Comparison of ENCODE assay signal across 8 cellular contexts in genomic region chr19:11380653-11381534, GRCh38. TPM values are rescaled to one million over a fixed set of nuclear protein-coding genes. Genes with fewer than 3 reads are reported as not detected.
DNase-seq lines count a peak whose midpoint lies in the region; ATAC-seq and TF ChIP-seq lines count a peak whose summit lies in the region.

No MANE protein-coding gene starts in this region.

- POLR2A ChIA-PET in BJ (lab: Charles Lee): no interaction called here
- POLR2A ChIA-PET in activated CD4-positive, alpha-beta memory T cell treated with anti-CD3 and anti-CD28 coated beads, Interleukin-2, amount 10 ng/mL, durations not matched to agents 7 days and 5 days (lab: Charles Lee): interaction anchor here (0.8 to 2.7 kb wide), 21 partner anchors 12 to 513 kb away, joined by 3 to 25 read pairs (median 5); partner anchors contain the start of genes CCDC159, ECSIT, LDLR and ODAD3

- H3K4me3 ChIP-seq in BJ (ENCODE audit: low read depth, low read length) (peak overlapping the region; percentile 75), ectodermal cell (ENCODE audit: insufficient read depth, low read depth, low read length) (peak overlapping the region; percentile 39)

- H3K9me3 ChIP-seq in ectodermal cell (ENCODE audit: control insufficient read depth, low read length): no peaks in the 10 kb centered on the region

- peak overlapping the region; percentile 99 for H3K27ac Mint-ChIP-seq in activated CD4-positive, alpha-beta memory T cell treated with anti-CD3 and anti-CD28 coated beads, Interleukin-2, amount 10 ng/mL, durations not matched to agents 7 days and 5 days

- peak overlapping the region; percentile 62 for H3K27ac ChIP-seq in ectodermal cell (ENCODE audit: insufficient read depth, low read depth, low read length, poor library complexity, severe bottlenecking)

- H3K27me3 Mint-ChIP-seq in activated CD4-positive, alpha-beta memory T cell treated with anti-CD3 and anti-CD28 coated beads, Interleukin-2, amount 10 ng/mL, durations not matched to agents 7 days and 5 days: peaks cover 16% of the 10 kb centered on the region

- peak; percentile 64 for ATAC-seq in HG03439 (IDR thresholded peaks at IDR 0.05; ENCODE audit: unreplicated experiment)

- peak; percentile 83 for TF ChIP-seq CTCF in BJ (IDR thresholded peaks at IDR 0.05; ENCODE audit: insufficient read depth, low read depth, low read length)

- H3K36me3 Mint-ChIP-seq in activated CD4-positive, alpha-beta memory T cell treated with anti-CD3 and anti-CD28 coated beads, Interleukin-2, amount 10 ng/mL, durations not matched to agents 7 days and 5 days (ENCODE audit: low read depth): peaks cover 27% of the 10 kb centered on the region

- no peaks in the 10 kb centered on the region for H3K27me3 ChIP-seq in BJ (ENCODE audit: control insufficient read depth, insufficient read depth, low read length)
- peaks cover 27% of the 10 kb centered on the region for H3K27me3 ChIP-seq in ectodermal cell (ENCODE audit: control insufficient read depth, insufficient read depth, low read length, poor library complexity, severe bottlenecking)

- peaks cover 48% of the 10 kb centered on the region for H3K4me1 Mint-ChIP-seq in activated CD4-positive, alpha-beta memory T cell treated with anti-CD3 and anti-CD28 coated beads, Interleukin-2, amount 10 ng/mL, durations not matched to agents 7 days and 5 days

- H3K36me3 ChIP-seq in BJ (ENCODE audit: control insufficient read depth, insufficient read depth, low read length): no peaks in the 10 kb centered on the region
- no peaks in the 10 kb centered on the region for H3K36me3 ChIP-seq in ectodermal cell (ENCODE audit: control insufficient read depth, insufficient read depth, low read length)

- H3K4me3 Mint-ChIP-seq in activated CD4-positive, alpha-beta memory T cell treated with anti-CD3 and anti-CD28 coated beads, Interleukin-2, amount 10 ng/mL, durations not matched to agents 7 days and 5 days: peak overlapping the region; percentile 84

- 3% methylated on average over 54 of the region's 54 CpGs for WGBS in ectodermal cell, 2 experiments

- H3K4me1 ChIP-seq in ectodermal cell (ENCODE audit: control insufficient read depth, insufficient read depth, low read length): peaks cover 7% of the 10 kb centered on the region

- DNase-seq in BJ (ENCODE audit: low read depth) (peak; percentile 66), GM19238 (ENCODE audit: insufficient read length, low spot score) (peak; percentile 97), NCI-H774 (lab: John Stamatoyannopoulos, UW) (peak; percentile 87), lung microvascular endothelial cell (ENCODE audit: low read depth in 2 of 2) (peak; percentile 94)
- DNase-seq in activated CD4-positive, alpha-beta memory T cell treated with anti-CD3 and anti-CD28 coated beads, Interleukin-2, amount 10 ng/mL, durations not matched to agents 7 days and 5 days: peak; percentile 98
- DNase-seq in stimulated activated CD4-positive, alpha-beta T cell treated with anti-CD3 and anti-CD28 coated beads, TNF-alpha, amount 100 ng/mL, for 4 hours (ENCODE audit: low read depth in 3 of 3): peak; percentile 89 to 94 (median 92)

- H3K9me3 Mint-ChIP-seq in activated CD4-positive, alpha-beta memory T cell treated with anti-CD3 and anti-CD28 coated beads, Interleukin-2, amount 10 ng/mL, durations not matched to agents 7 days and 5 days: no peaks in the 10 kb centered on the region

- CTCF ChIA-PET in BJ (lab: Yijun Ruan, JAX): interaction anchor here (0.6 to 4.4 kb wide), 29 partner anchors 10 to 1101 kb away, joined by 3 to 27 read pairs (median 4); partner anchors contain the start of genes CCDC159, ODAD3, PRKCSH and RAB3D
- CTCF ChIA-PET in activated CD4-positive, alpha-beta memory T cell treated with anti-CD3 and anti-CD28 coated beads, Interleukin-2, amount 10 ng/mL, durations not matched to agents 7 days and 5 days (lab: Charles Lee): interaction anchor here (0.6 to 4.5 kb wide), 40 partner anchors 11 to 1388 kb away, joined by 3 to 45 read pairs (median 5); partner anchors contain the start of genes CCDC159, ECSIT, ELOF1 and ODAD3

RNA-seq across cellular contexts. Expression of gene EPOR, which starts 3.2 kb away (rescaled TPM):
- 3.8 and 5.9 TPM in 2 replicates for polyA plus RNA-seq in BJ (2011; rRNA removed)
- 2.2 and 2.4 TPM in 2 replicates for polyA minus RNA-seq in BJ (2011; rRNA and poly(A)+ RNA removed)
- total RNA-seq in activated CD4-positive, alpha-beta memory T cell treated with anti-CD3 and anti-CD28 coated beads, Interleukin-2, amount 10 ng/mL, durations not matched to agents 7 days and 5 days: 10 to 100 TPM; 10.0 to 10.2 TPM
- polyA plus RNA-seq in ectodermal cell (2013, experiment 1 of 4): 6.7 TPM
- 4.8 TPM for polyA plus RNA-seq in ectodermal cell (2013, experiment 2 of 4)
- 5.1 TPM for polyA plus RNA-seq in ectodermal cell (2013, experiment 3 of 4)
- 5.4 TPM for polyA plus RNA-seq in ectodermal cell (2013, experiment 4 of 4)
- 5.0 and 5.8 TPM in 2 replicates for total RNA-seq in lung microvascular endothelial cell

RNA-seq across cellular contexts. Expression of gene SWSAP1, which starts 6.4 kb away (rescaled TPM):
- polyA plus RNA-seq in BJ (2011; rRNA removed): 1.0 TPM in 2 replicates
- polyA minus RNA-seq in BJ (2011; rRNA and poly(A)+ RNA removed): 0.14 and 0.57 TPM in 2 replicates
- total RNA-seq in activated CD4-positive, alpha-beta memory T cell treated with anti-CD3 and anti-CD28 coated beads, Interleukin-2, amount 10 ng/mL, durations not matched to agents 7 days and 5 days: 1 to 10 TPM; 2.6 to 2.9 TPM
- polyA plus RNA-seq in ectodermal cell (2013, experiment 1 of 4): 3.9 TPM
- polyA plus RNA-seq in ectodermal cell (2013, experiment 2 of 4): 4.3 TPM
- polyA plus RNA-seq in ectodermal cell (2013, experiment 3 of 4): 2.7 TPM
- polyA plus RNA-seq in ectodermal cell (2013, experiment 4 of 4): 3.0 TPM
- 0.65 and 1.2 TPM in 2 replicates for total RNA-seq in lung microvascular endothelial cell

RNA-seq across cellular contexts. Expression of gene PLPPR2, which starts 25.7 kb away (rescaled TPM):
- 19.2 and 30.5 TPM in 2 replicates for polyA plus RNA-seq in BJ (2011; rRNA removed)
- polyA minus RNA-seq in BJ (2011; rRNA and poly(A)+ RNA removed): 14.3 and 22.0 TPM in 2 replicates
- total RNA-seq in activated CD4-positive, alpha-beta memory T cell treated with anti-CD3 and anti-CD28 coated beads, Interleukin-2, amount 10 ng/mL, durations not matched to agents 7 days and 5 days: 1 to 10 TPM; 2.0 to 2.6 TPM
- polyA plus RNA-seq in ectodermal cell (2013, experiment 1 of 4): 7.2 TPM
- polyA plus RNA-seq in ectodermal cell (2013, experiment 2 of 4): 6.4 TPM
- 6.3 TPM for polyA plus RNA-seq in ectodermal cell (2013, experiment 3 of 4)
- 6.6 TPM for polyA plus RNA-seq in ectodermal cell (2013, experiment 4 of 4)
- 6.5 and 6.9 TPM in 2 replicates for total RNA-seq in lung microvascular endothelial cell

RNA-seq across cellular contexts. Expression of gene CCDC159, which starts 34.6 kb away (rescaled TPM):
- polyA plus RNA-seq in BJ (2011; rRNA removed): 16.3 and 21.4 TPM in 2 replicates
- 5.5 and 7.2 TPM in 2 replicates for polyA minus RNA-seq in BJ (2011; rRNA and poly(A)+ RNA removed)
- 10 to 100 TPM; 24.0 to 24.7 TPM for total RNA-seq in activated CD4-positive, alpha-beta memory T cell treated with anti-CD3 and anti-CD28 coated beads, Interleukin-2, amount 10 ng/mL, durations not matched to agents 7 days and 5 days
- 8.9 TPM for polyA plus RNA-seq in ectodermal cell (2013, experiment 1 of 4)
- polyA plus RNA-seq in ectodermal cell (2013, experiment 2 of 4): 11.5 TPM
- 8.6 TPM for polyA plus RNA-seq in ectodermal cell (2013, experiment 3 of 4)
- polyA plus RNA-seq in ectodermal cell (2013, experiment 4 of 4): 11.9 TPM
- 3.9 and 6.2 TPM in 2 replicates for total RNA-seq in lung microvascular endothelial cell

RNA-seq across cellular contexts. Expression of gene TMEM205, which starts 34.8 kb away (rescaled TPM):
- polyA plus RNA-seq in BJ (2011; rRNA removed): 89.8 and 107 TPM in 2 replicates
- polyA minus RNA-seq in BJ (2011; rRNA and poly(A)+ RNA removed): 40.9 and 68.0 TPM in 2 replicates
- total RNA-seq in activated CD4-positive, alpha-beta memory T cell treated with anti-CD3 and anti-CD28 coated beads, Interleukin-2, amount 10 ng/mL, durations not matched to agents 7 days and 5 days: 10 to 100 TPM; 32.6 to 35.1 TPM
- 59.4 TPM for polyA plus RNA-seq in ectodermal cell (2013, experiment 1 of 4)
- polyA plus RNA-seq in ectodermal cell (2013, experiment 2 of 4): 59.7 TPM
- polyA plus RNA-seq in ectodermal cell (2013, experiment 3 of 4): 47.2 TPM
- polyA plus RNA-seq in ectodermal cell (2013, experiment 4 of 4): 51.7 TPM
- 83.7 and 105 TPM in 2 replicates for total RNA-seq in lung microvascular endothelial cell

Comparison
In these comparisons a context has a peak if more than half of its experiments do, and no peak if none do; other contexts are left out.
1. Peak in every context shown above with its lines: DNase-seq, ATAC-seq, H3K4me3 ChIP-seq and H3K27ac ChIP-seq.